ENCODE assay signal across 17 cellular contexts in the genomic region with DNA sequence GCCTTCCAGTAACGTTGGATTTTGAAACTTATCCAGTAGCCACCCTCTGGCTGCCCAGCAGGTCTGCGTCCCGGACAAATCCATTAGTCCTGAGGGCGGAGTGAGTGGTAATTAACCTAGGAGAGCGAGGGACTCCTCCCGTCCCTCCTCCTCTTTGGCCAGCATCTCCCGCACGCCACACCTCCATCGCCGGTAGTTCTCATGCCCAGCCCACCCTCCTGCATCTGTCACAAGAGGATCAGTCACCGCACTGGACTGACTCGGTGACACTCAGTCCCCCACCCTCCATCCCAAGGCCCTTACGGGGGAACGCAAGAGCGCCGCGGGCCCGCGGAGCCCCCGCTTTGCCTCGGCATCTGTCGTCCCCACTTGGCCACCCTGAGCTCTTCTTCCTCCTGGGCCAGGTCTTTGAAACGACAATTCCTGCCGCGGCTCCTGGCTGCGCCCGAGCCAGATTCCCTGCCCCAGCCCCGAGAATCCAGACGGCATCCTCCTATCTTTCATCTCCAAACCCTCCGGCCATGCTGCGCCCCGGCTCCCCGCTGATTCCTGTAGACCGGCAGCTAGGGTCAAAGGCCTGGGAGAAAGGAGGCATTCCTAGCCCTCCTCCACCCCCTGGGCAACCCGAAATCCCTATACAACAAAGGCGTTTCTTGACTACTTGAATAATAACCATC.
DNase-seq lines count a peak whose midpoint lies in the region; ATAC-seq, FAIRE-seq and TF ChIP-seq lines count a peak whose summit lies in the region.
"Had no signal": no experiment of that assay in that cellular context is flagged by ENCODE, and none has a peak within 500 bp of the region (broad histone marks: within the 10 kb centered on the region; RNA-seq: fewer than 3 reads in every experiment).

No MANE protein-coding gene starts in this region.

- no peak overlapping the region for H3K27ac ChIP-seq in K562 (ENCODE audit: extremely low read depth, low read depth, low read length)
- H3K27ac ChIP-seq: stomach had no signal

- H3K79me2 ChIP-seq in K562 (ENCODE audit: control insufficient read depth, insufficient read depth, low read length): no peaks in the 10 kb centered on the region

- H3K9ac ChIP-seq in K562 (ENCODE audit: insufficient read depth in 1 of 2, low read depth in 2 of 2, low read length in 2 of 2) (no peak overlapping the region; a peak in 1 of 4 replicates), iPS-15b (ENCODE audit: low read depth, low read length) (no peak overlapping the region)

- H4K20me1 ChIP-seq in K562 (replicated peaks; ENCODE audit: control insufficient read depth, insufficient read depth, low read length): no peaks in the 10 kb centered on the region

- H3K4me2 ChIP-seq in K562 (ENCODE audit: insufficient read depth, low read length): no peak overlapping the region

- H3K36me3 ChIP-seq in K562 (ENCODE audit: control insufficient read depth, insufficient read depth, low read length): no peaks in the 10 kb centered on the region
- no peaks in the 10 kb centered on the region for H3K36me3 ChIP-seq in iPS-15b (ENCODE audit: control insufficient read depth, insufficient read depth, low read length)

- no peaks in the 10 kb centered on the region for H3K9me1 ChIP-seq in K562 (ENCODE audit: control insufficient read depth, insufficient read depth, low read length)

- POLR2A ChIA-PET in K562 (lab: Yijun Ruan, JAX): interaction anchor here (0.6 kb wide), 3 partner anchors 11 to 184 kb away, joined by 3 read pairs; no protein-coding TSS in a partner anchor

- H2AFZ ChIP-seq in K562 (ENCODE audit: low read depth, low read length): no peak overlapping the region

- BruUV-seq in K562 (replicated peaks; lab: Mats Ljungman, UMichigan): no TSS peak

- peaks cover 8 to 13% of the 10 kb centered on the region in 2 experiments; a peak in 4 of 5 replicates for H3K27me3 ChIP-seq in K562 (ENCODE audit: control insufficient read depth in 2 of 2, insufficient read depth in 2 of 2, low read length in 2 of 2)
- no peaks in the 10 kb centered on the region for H3K27me3 ChIP-seq in iPS-15b (ENCODE audit: control insufficient read depth, insufficient read depth, low read length)

- H3K4me1 ChIP-seq in K562 (replicated peaks in 1 of 2; ENCODE audit: control insufficient read depth in 2 of 2, insufficient read depth in 2 of 2, low read length in 2 of 2) (peaks cover 2 to 6% of the 10 kb centered on the region in 2 experiments; a peak in 3 of 5 replicates), iPS-15b (ENCODE audit: control insufficient read depth, insufficient read depth, low read length) (peaks cover 5% of the 10 kb centered on the region)

- CTCF ChIA-PET in K562 (lab: Yijun Ruan, JAX; ENCODE audit: low intra/inter-chr PET ratio): no interaction called here

- 20% methylated on average over 18 of the region's 36 CpGs for WGBS in K562 (ENCODE audit: insufficient coverage, low coverage, missing lambda C conversion rate)

- H3K4me3 ChIP-seq in K562: no peak overlapping the region
- peak overlapping the region; percentile 62 for H3K4me3 ChIP-seq in iPS-15b (ENCODE audit: low read depth, low read length)
- H3K4me3 ChIP-seq in skeletal muscle cell (ENCODE audit: low read depth, low read length): peak overlapping the region; percentile 30
- H3K4me3 ChIP-seq: stomach had no signal

- no peak for TF ChIP-seq EP300 in K562 (IDR thresholded peaks at IDR 0.05; ENCODE audit: low read length)

- intact Hi-C loops in K562 (cut with micrococcal nuclease): loop anchor here (5.0 kb wide), 1 partner anchor 362 kb away; no protein-coding TSS in a partner anchor

- TF ChIP-seq CTCF in K562 (IDR thresholded peaks at IDR 0.05 in 2 of 3, conservative IDR thresholded peaks at IDR 0.05 in 1 of 3; ENCODE audit: insufficient read depth in 2 of 3, low read depth in 1 of 3, low read length in 3 of 3): no peak

- no peak for TF ChIP-seq RAD21 in K562 (CRISPR knock-in tag; conservative IDR thresholded peaks at IDR 0.05 in 1 of 2, IDR thresholded peaks at IDR 0.05 in 1 of 2)

- DNase-seq in DMS53 (lab: John Stamatoyannopoulos, UW) (peak; percentile 48), DMS53 treated with DMSO at 0.1 percent for 48 hours (lab: John Stamatoyannopoulos, UW; ENCODE audit: unreplicated experiment) (no peak), K562 (ENCODE audit: extremely low read depth in 1 of 4, low spot score in 3 of 4) (no peak), skeletal muscle cell (ENCODE audit: low read depth) (no peak), NCI-H1105 treated with DMSO at 0.1 percent for 48 hours (lab: John Stamatoyannopoulos, UW) (no peak), NCI-H2029 treated with DMSO at 0.1 percent for 48 hours (lab: John Stamatoyannopoulos, UW) (no peak), midbrain (lab: John Stamatoyannopoulos, UW) (no peak)
- DNase-seq: activated CD4-positive, alpha-beta T cell treated with anti-CD3 and anti-CD28 coated beads, Interleukin-2, amount 50 U/mL, for 4 hours; activated naive CD4-positive, alpha-beta T cell treated with anti-CD3 and anti-CD28 coated beads, Interleukin-2, amount 50 U/mL, for 16 hours; DND-41; NCI-H1092; stimulated activated CD4-positive, alpha-beta T cell treated with anti-CD3 and anti-CD28 coated beads, Interleukin-4, amount 100 ng/mL, for 4 hours; stomach; T-helper 1 cell had no signal

- no peaks in the 10 kb centered on the region; the same call in 1 of the 2 replicates for H3K9me3 ChIP-seq in K562 (replicated peaks; ENCODE audit: control insufficient read depth, insufficient read depth, low read depth, low read length)
- H3K9me3 ChIP-seq in iPS-15b (ENCODE audit: control insufficient read depth, insufficient read depth, low read length): no peaks in the 10 kb centered on the region
- H3K9me3 ChIP-seq: stomach had no signal

- no peak for TF ChIP-seq POLR2A in K562 (conservative IDR thresholded peaks at IDR 0.05)

- in situ Hi-C loops in K562 (cut with MboI): no loop called here

- ATAC-seq in K562: no peak

- FAIRE-seq in K562 (lab: Jason Lieb, UNC): no peak
- FAIRE-seq: A204.1, islet of Langerhans had no signal

TF ChIP-seq in K562, 482 proteins besides CTCF, POLR2A, EP300 and RAD21:
- no peak for TF ChIP-seq ETS2 (tag; IDR thresholded peaks at IDR 0.05; ENCODE audit: borderline replicate concordance, poor library complexity, severe bottlenecking)
- TF ChIP-seq ZNF263 (CRISPR knock-in tag; IDR thresholded peaks at IDR 0.05; ENCODE audit: borderline replicate concordance): peak; percentile 71
